Comparison of ENCODE assay signal across 1 cellular context in genomic region chr1:37994886-37995566, GRCh38.
TF ChIP-seq lines count a peak whose summit lies in the region.

No MANE protein-coding gene starts in this region.

TF ChIP-seq in HepG2, 621 proteins besides CTCF, POLR2A, EP300 and RAD21:
- no peak for TF ChIP-seq MXI1 (IDR thresholded peaks at IDR 0.05; ENCODE audit: borderline replicate concordance, low read depth, low read length)
- TF ChIP-seq ZBTB20 (CRISPR knock-in tag; IDR thresholded peaks at IDR 0.05; ENCODE audit: borderline replicate concordance, low read depth): no peak
- no peak for TF ChIP-seq ZNF225 (CRISPR knock-in tag; IDR thresholded peaks at IDR 0.05)
- no peak for TF ChIP-seq HNRNPH1 (optimal IDR thresholded peaks at IDR 0.05; ENCODE audit: low read depth, low read length)
- TF ChIP-seq ZNF142 (CRISPR knock-in tag; IDR thresholded peaks at IDR 0.05): no peak
- no peak for TF ChIP-seq GMEB2 (CRISPR knock-in tag; IDR thresholded peaks at IDR 0.05; ENCODE audit: low read depth)
- no peak for TF ChIP-seq KIAA2018 (CRISPR knock-in tag; IDR thresholded peaks at IDR 0.05; ENCODE audit: borderline replicate concordance)
- no peak for TF ChIP-seq RFXAP (CRISPR knock-in tag; IDR thresholded peaks at IDR 0.05; ENCODE audit: borderline replicate concordance)
- no peak for TF ChIP-seq ZUFSP (CRISPR knock-in tag; IDR thresholded peaks at IDR 0.05; ENCODE audit: borderline replicate concordance)
- TF ChIP-seq ZFYVE20 (CRISPR knock-in tag; IDR thresholded peaks at IDR 0.05; ENCODE audit: borderline replicate concordance, low read depth): no peak
